ENCODE assay signal across 8 cellular contexts in genomic region chr4:112951362-112951962, GRCh38.
DNase-seq lines count a peak whose midpoint lies in the region; ATAC-seq, FAIRE-seq and TF ChIP-seq lines count a peak whose summit lies in the region.

No MANE protein-coding gene starts in this region.

- H3K4me3 ChIP-seq in HL-60 (replicated peaks; ENCODE audit: insufficient read depth, low read length) (no peak overlapping the region), astrocyte (ENCODE audit: insufficient read depth, low read depth, low read length) (no peak overlapping the region), liver (ENCODE audit: low read depth in 1 of 3, low read length in 3 of 3) (no peak overlapping the region)
- H3K4me3 ChIP-seq in CD8-positive, alpha-beta memory T cell (ENCODE audit: low read length), result no peak overlapping the region

- H3K79me2 ChIP-seq in astrocyte (ENCODE audit: insufficient read depth, low read length), result no peaks in the 10 kb centered on the region

- H3K27me3 Mint-ChIP-seq in astrocyte (ENCODE audit: low read depth, unreplicated experiment), result no peaks in the 10 kb centered on the region
- H3K27me3 Mint-ChIP-seq in CD8-positive, alpha-beta memory T cell, result peaks cover 0 to 6% of the 10 kb centered on the region in 2 donors

- TF ChIP-seq CTCF in C4-2B (conservative IDR thresholded peaks at IDR 0.05), result peak; percentile 75
- TF ChIP-seq CTCF in HL-60 (IDR thresholded peaks at IDR 0.05; ENCODE audit: insufficient read depth, low read length), result peak; percentile 15
- peak; percentile 48 for TF ChIP-seq CTCF in astrocyte (IDR thresholded peaks at IDR 0.05; ENCODE audit: insufficient read depth, low read depth, low read length)
- peak; percentile 48 for TF ChIP-seq CTCF in liver (IDR thresholded peaks at IDR 0.05; ENCODE audit: low read depth, low read length, missing input control)

- DNase-seq in HL-60 (ENCODE audit: low read depth in 1 of 2, low spot score in 1 of 2) (no peak), astrocyte (ENCODE audit: low read depth) (peak; percentile 2), cortex of kidney (lab: John Stamatoyannopoulos, UW) (no peak), NCI-H1436 treated with DMSO at 0.1 percent for 48 hours (lab: John Stamatoyannopoulos, UW) (no peak)
- DNase-seq in CD8-positive, alpha-beta memory T cell, result no peak

- no peak overlapping the region for H3K27ac Mint-ChIP-seq in astrocyte (ENCODE audit: unreplicated experiment)
- H3K27ac Mint-ChIP-seq in CD8-positive, alpha-beta memory T cell, result no peak overlapping the region

- TF ChIP-seq RAD21 in liver (IDR thresholded peaks at IDR 0.05), result peak; percentile 42 to 64

- no peak overlapping the region for H3K4me3 Mint-ChIP-seq in astrocyte (ENCODE audit: unreplicated experiment)
- no peak overlapping the region for H3K4me3 Mint-ChIP-seq in CD8-positive, alpha-beta memory T cell

- no peaks in the 10 kb centered on the region for H4K20me1 ChIP-seq in astrocyte (ENCODE audit: insufficient read depth, low read length)

- 24% methylated on average over 3 of the region's 3 CpGs for WGBS in liver

- no peak overlapping the region for H3K27ac ChIP-seq in C4-2B
- H3K27ac ChIP-seq in HL-60 (replicated peaks), result no peak overlapping the region
- no peak overlapping the region for H3K27ac ChIP-seq in astrocyte (ENCODE audit: low read depth, low read length)
- H3K27ac ChIP-seq in liver (ENCODE audit: low read depth in 1 of 2, low read length in 2 of 2), result no peak overlapping the region
- H3K27ac ChIP-seq in CD8-positive, alpha-beta memory T cell (ENCODE audit: low read depth, low read length), result no peak overlapping the region

- no peaks in the 10 kb centered on the region for H3K36me3 Mint-ChIP-seq in astrocyte (ENCODE audit: low read depth, unreplicated experiment)
- H3K36me3 Mint-ChIP-seq in CD8-positive, alpha-beta memory T cell, result no peaks in the 10 kb centered on the region

- H3K9ac ChIP-seq in astrocyte (ENCODE audit: low read length) (no peak overlapping the region), liver (ENCODE audit: low read depth in 1 of 2, low read length in 2 of 2) (no peak overlapping the region)

- no peaks in the 10 kb centered on the region for H3K4me1 Mint-ChIP-seq in astrocyte (ENCODE audit: low read depth, unreplicated experiment)
- H3K4me1 Mint-ChIP-seq in CD8-positive, alpha-beta memory T cell, result peaks cover 0 to 3% (median 3%) of the 10 kb centered on the region in 3 donors

- H3K9me3 ChIP-seq in astrocyte (ENCODE audit: insufficient read depth, low read depth, low read length) (no peaks in the 10 kb centered on the region), liver (ENCODE audit: control insufficient read depth in 4 of 4, low read length in 3 of 4) (no peaks in the 10 kb centered on the region)
- no peaks in the 10 kb centered on the region for H3K9me3 ChIP-seq in CD8-positive, alpha-beta memory T cell (ENCODE audit: low read length)

- ATAC-seq in GM21786 (IDR thresholded peaks at IDR 0.05; ENCODE audit: unreplicated experiment), result no peak

- POLR2A ChIA-PET in CD8-positive, alpha-beta memory T cell (lab: Charles Lee), result no interaction called here

- H2AFZ ChIP-seq in astrocyte (ENCODE audit: low read depth, low read length), result no peak overlapping the region

- CTCF ChIA-PET in CD8-positive, alpha-beta memory T cell (lab: Charles Lee), result interaction anchor here (1.1 kb wide), 2 partner anchors 10 to 623 kb away, joined by 3 read pairs; no protein-coding TSS in a partner anchor

- H3K9me3 Mint-ChIP-seq in astrocyte (ENCODE audit: unreplicated experiment), result no peaks in the 10 kb centered on the region
- H3K9me3 Mint-ChIP-seq in CD8-positive, alpha-beta memory T cell, result no peaks in the 10 kb centered on the region

- no peak overlapping the region for H3K4me2 ChIP-seq in astrocyte (ENCODE audit: low read length)

- H3K4me1 ChIP-seq in astrocyte (ENCODE audit: insufficient read depth, low read length), result no peaks in the 10 kb centered on the region
- no peaks in the 10 kb centered on the region for H3K4me1 ChIP-seq in liver (ENCODE audit: control insufficient read depth in 4 of 4, insufficient read depth in 4 of 4, low read length in 3 of 4)
- H3K4me1 ChIP-seq in CD8-positive, alpha-beta memory T cell (ENCODE audit: insufficient read depth, low read length), result no peaks in the 10 kb centered on the region

- H3K36me3 ChIP-seq in astrocyte (ENCODE audit: insufficient read depth, low read length), result no peaks in the 10 kb centered on the region
- no peaks in the 10 kb centered on the region for H3K36me3 ChIP-seq in liver (ENCODE audit: control insufficient read depth in 4 of 4, insufficient read depth in 3 of 4, low read depth in 1 of 4, low read length in 3 of 4)
- no peaks in the 10 kb centered on the region for H3K36me3 ChIP-seq in CD8-positive, alpha-beta memory T cell (ENCODE audit: insufficient read depth, low read length)

- H3K27me3 ChIP-seq in HL-60 (ENCODE audit: insufficient read depth, poor library complexity, severe bottlenecking), result no peaks in the 10 kb centered on the region
- no peaks in the 10 kb centered on the region for H3K27me3 ChIP-seq in astrocyte (ENCODE audit: insufficient read depth, low read length)
- H3K27me3 ChIP-seq in liver (ENCODE audit: control insufficient read depth in 4 of 4, insufficient read depth in 4 of 4, low read length in 3 of 4), result no peaks in the 10 kb centered on the region
- no peaks in the 10 kb centered on the region for H3K27me3 ChIP-seq in CD8-positive, alpha-beta memory T cell (ENCODE audit: insufficient read depth, low read length, poor library complexity, severe bottlenecking)

- peak; percentile 65 for FAIRE-seq in astrocyte (lab: Jason Lieb, UNC)

TF ChIP-seq in liver, 16 proteins besides CTCF, POLR2A, EP300 and RAD21:
- no peak for TF ChIP-seq FOXA1 (IDR thresholded peaks at IDR 0.05)
- no peak for TF ChIP-seq FOXA2 (IDR thresholded peaks at IDR 0.05)
- TF ChIP-seq ZBTB33 (IDR thresholded peaks at IDR 0.05), result no peak

Comparison
In these comparisons a context has a peak if more than half of its experiments do, and no peak if none do; other contexts are left out.
1. CTCF ChIP-seq: peak in every context shown above with its lines; median percentile 75 in C4-2B; 48 in astrocyte; 48 in liver; 15 in HL-60.